Comparison of ENCODE assay signal across 8 cellular contexts in genomic region chr6:142846883-142847287, GRCh38.
DNase-seq lines count a peak whose midpoint lies in the region; ATAC-seq and TF ChIP-seq lines count a peak whose summit lies in the region.

No MANE protein-coding gene starts in this region.

- no peak for TF ChIP-seq CTCF in adrenal gland (IDR thresholded peaks at IDR 0.05)
- no peak for TF ChIP-seq CTCF in kidney epithelial cell (IDR thresholded peaks at IDR 0.05; ENCODE audit: insufficient read depth, low read length, poor library complexity, severe bottlenecking)
- no peak for TF ChIP-seq CTCF in type B pancreatic cell (conservative IDR thresholded peaks at IDR 0.05)

- H3K36me3 ChIP-seq in adrenal gland (replicated peaks in 1 of 2) (no peaks in the 10 kb centered on the region), kidney epithelial cell (ENCODE audit: control insufficient read depth, insufficient read depth, low read length) (no peaks in the 10 kb centered on the region)

- DNase-seq in activated T-cell treated with anti-CD3 and anti-CD28 coated beads, Interleukin-2, amount 50 U/mL, for 24 hours, result no peak
- DNase-seq in activated T-cell treated with anti-CD3 and anti-CD28 coated beads, Interleukin-2, amount 50 U/mL, for 1 hour, result no peak
- peak in 6 of 7 donors; percentile 25 to 69 (median 38) for DNase-seq in adrenal gland
- DNase-seq in kidney epithelial cell (ENCODE audit: low read depth), result peak; percentile 77
- no peak for DNase-seq in type B pancreatic cell (ENCODE audit: extremely low spot score, unreplicated experiment)
- no peak for DNase-seq in iPS-NIHi7 (ENCODE audit: extremely low spot score)

- H3K9me3 Mint-ChIP-seq in activated T-cell treated with anti-CD3 and anti-CD28 coated beads, Interleukin-2, amount 50 U/mL, for 24 hours, result no peaks in the 10 kb centered on the region
- no peaks in the 10 kb centered on the region for H3K9me3 Mint-ChIP-seq in type B pancreatic cell

- peaks cover 97% of the 10 kb centered on the region for H3K4me1 Mint-ChIP-seq in activated T-cell treated with anti-CD3 and anti-CD28 coated beads, Interleukin-2, amount 50 U/mL, for 24 hours (ENCODE audit: low read depth)
- peaks cover 68% of the 10 kb centered on the region for H3K4me1 Mint-ChIP-seq in type B pancreatic cell (ENCODE audit: unreplicated experiment)

- H3K27ac Mint-ChIP-seq in activated T-cell treated with anti-CD3 and anti-CD28 coated beads, Interleukin-2, amount 50 U/mL, for 24 hours, result peak overlapping the region; percentile 99
- H3K27ac Mint-ChIP-seq in type B pancreatic cell, result peak overlapping the region; percentile 93

- no peaks in the 10 kb centered on the region for H3K9me3 ChIP-seq in adrenal gland (replicated peaks in 1 of 3)

- H3K4me3 ChIP-seq in adrenal gland (no peak overlapping the region), kidney epithelial cell (ENCODE audit: low read depth, low read length) (no peak overlapping the region)

- H3K27me3 ChIP-seq in adrenal gland (no peaks in the 10 kb centered on the region), kidney epithelial cell (ENCODE audit: control insufficient read depth, insufficient read depth, low read length) (no peaks in the 10 kb centered on the region)

- peaks cover 14 to 84% of the 10 kb centered on the region in 2 donors for H3K4me1 ChIP-seq in adrenal gland (replicated peaks in 1 of 2)

- no peak for ATAC-seq in HG03039 (IDR thresholded peaks at IDR 0.05; ENCODE audit: unreplicated experiment)
- ATAC-seq in GM19395 (IDR thresholded peaks at IDR 0.05; ENCODE audit: unreplicated experiment), result no peak

- no peak for TF ChIP-seq POLR2A in adrenal gland (IDR thresholded peaks at IDR 0.05)

- H3K36me3 Mint-ChIP-seq in activated T-cell treated with anti-CD3 and anti-CD28 coated beads, Interleukin-2, amount 50 U/mL, for 24 hours (ENCODE audit: low read depth), result peaks cover 17% of the 10 kb centered on the region
- H3K36me3 Mint-ChIP-seq in type B pancreatic cell, result no peaks in the 10 kb centered on the region

- no peaks in the 10 kb centered on the region for H3K27me3 Mint-ChIP-seq in activated T-cell treated with anti-CD3 and anti-CD28 coated beads, Interleukin-2, amount 50 U/mL, for 24 hours
- no peaks in the 10 kb centered on the region for H3K27me3 Mint-ChIP-seq in type B pancreatic cell

- intact Hi-C loops in adrenal gland (cut with DNase I), result no loop called here

- 60 to 69% (median 63%) methylated on average over 5 of the region's 5 CpGs for WGBS in adrenal gland, 4 donors

- peak overlapping the region; percentile 81 for H3K4me3 Mint-ChIP-seq in activated T-cell treated with anti-CD3 and anti-CD28 coated beads, Interleukin-2, amount 50 U/mL, for 24 hours
- H3K4me3 Mint-ChIP-seq in type B pancreatic cell, result peak overlapping the region; percentile 76

- H3K27ac ChIP-seq in adrenal gland, result peak overlapping the region in 3 of 5 donors; percentile 77 to 86 (median 85)

Comparison
In these comparisons a context has a peak if more than half of its experiments do, and no peak if none do; other contexts are left out.
1. DNase-seq: peak in adrenal gland (6 of 7) and kidney epithelial cell (single experiment); none in activated T-cell treated with anti-CD3 and anti-CD28 coated beads, Interleukin-2, amount 50 U/mL, for 24 hours (single experiment), activated T-cell treated with anti-CD3 and anti-CD28 coated beads, Interleukin-2, amount 50 U/mL, for 1 hour (single experiment), type B pancreatic cell (single experiment) and iPS-NIHi7 (single experiment).